8 cellular contexts compared by ENCODE assay signal in the genomic region with DNA sequence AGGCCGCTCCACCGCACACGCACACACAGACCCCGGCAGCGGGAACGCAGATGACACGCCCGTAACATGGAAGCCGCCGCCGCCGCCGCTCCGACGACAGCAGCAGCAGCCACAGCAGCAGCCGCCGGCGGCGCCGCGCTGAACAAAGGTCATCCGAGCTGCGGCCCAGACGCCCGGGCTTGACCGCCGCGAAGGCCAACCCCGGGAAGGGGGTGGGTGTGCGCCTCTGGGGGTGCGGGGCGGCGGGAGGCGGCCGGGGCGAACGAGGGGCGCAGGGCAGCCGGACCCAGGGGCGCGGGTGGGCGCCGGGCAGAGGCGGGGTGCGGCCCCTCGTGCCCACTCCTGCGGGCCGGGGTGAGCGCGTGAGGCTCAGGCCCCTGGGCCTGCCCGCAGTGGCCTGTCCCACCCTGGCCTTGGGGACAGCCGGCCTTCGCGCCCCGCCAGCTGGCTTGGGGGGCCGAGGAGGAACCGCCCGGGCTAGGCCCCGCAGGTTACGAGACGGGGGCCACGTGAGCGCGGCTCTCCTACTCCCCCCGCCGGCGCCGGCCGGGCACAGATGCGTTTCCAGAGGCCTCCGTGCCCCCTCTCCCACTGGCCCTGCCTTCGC. TPM values are rescaled to one million over a fixed set of nuclear protein-coding genes. Genes with fewer than 3 reads are reported as not detected.
A peak's percentile ranks its signal among the peaks of the same experiment; 100 is the strongest.
DNase-seq lines count a peak whose midpoint lies in the region; ATAC-seq and TF ChIP-seq lines count a peak whose summit lies in the region.

No MANE protein-coding gene starts in this region.

- no peaks in the 10 kb centered on the region for H3K27me3 ChIP-seq in H7 (ENCODE audit: control insufficient read depth, insufficient read depth, low read length)

- peaks cover 36% of the 10 kb centered on the region for H3K36me3 ChIP-seq in H7 (replicated peaks; ENCODE audit: control insufficient read depth, insufficient read depth, low read length)

- H3K4me3 ChIP-seq in H7 (ENCODE audit: insufficient read depth, low read depth, low read length): peak overlapping the region; percentile 54

- ATAC-seq in SK-N-SH treated with all-trans-retinoic acid at 6 μM for 48 hours: peak; percentile 33

- DNase-seq in COR-L47 (lab: John Stamatoyannopoulos, UW): peak; percentile 63
- DNase-seq in H7: peak; percentile 83
- peak; percentile 15 for DNase-seq in central memory CD4-positive, alpha-beta T cell
- peak; percentile 50 for DNase-seq in kidney tubule cell (ENCODE audit: low spot score)
- DNase-seq in stimulated activated CD4-positive, alpha-beta T cell treated with anti-CD3 and anti-CD28 coated beads, Interleukin-2, amount 100 ng/mL, for 24 hours: peak; percentile 26 to 47
- DNase-seq in Kasumi-1 (lab: John Stamatoyannopoulos, UW): no peak
- no peak for DNase-seq in NCI-H1436 treated with DMSO at 0.1 percent for 48 hours (lab: John Stamatoyannopoulos, UW)

TF ChIP-seq in SK-N-SH treated with all-trans-retinoic acid at 6 μM for 48 hours, 23 proteins besides CTCF, POLR2A, EP300 and RAD21:
- TF ChIP-seq BACH2 (CRISPR knock-in tag; IDR thresholded peaks at IDR 0.05; ENCODE audit: borderline replicate concordance): no peak
- TF ChIP-seq CSDC2 (CRISPR knock-in tag; IDR thresholded peaks at IDR 0.05): 0 out of 2 replicates have a peak, but pooled peaks have one; percentile 65
- TF ChIP-seq, protein P1, sequence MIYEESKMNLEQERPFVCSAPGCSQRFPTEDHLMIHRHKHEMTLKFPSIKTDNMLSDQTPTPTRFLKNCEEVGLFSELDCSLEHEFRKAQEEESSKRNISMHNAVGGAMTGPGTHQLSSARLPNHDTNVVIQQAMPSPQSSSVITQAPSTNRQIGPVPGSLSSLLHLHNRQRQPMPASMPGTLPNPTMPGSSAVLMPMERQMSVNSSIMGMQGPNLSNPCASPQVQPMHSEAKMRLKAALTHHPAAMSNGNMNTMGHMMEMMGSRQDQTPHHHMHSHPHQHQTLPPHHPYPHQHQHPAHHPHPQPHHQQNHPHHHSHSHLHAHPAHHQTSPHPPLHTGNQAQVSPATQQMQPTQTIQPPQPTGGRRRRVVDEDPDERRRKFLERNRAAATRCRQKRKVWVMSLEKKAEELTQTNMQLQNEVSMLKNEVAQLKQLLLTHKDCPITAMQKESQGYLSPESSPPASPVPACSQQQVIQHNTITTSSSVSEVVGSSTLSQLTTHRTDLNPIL (CRISPR knock-in tag; IDR thresholded peaks at IDR 0.05; ENCODE audit: low read depth): no peak
- TF ChIP-seq, protein P2, sequence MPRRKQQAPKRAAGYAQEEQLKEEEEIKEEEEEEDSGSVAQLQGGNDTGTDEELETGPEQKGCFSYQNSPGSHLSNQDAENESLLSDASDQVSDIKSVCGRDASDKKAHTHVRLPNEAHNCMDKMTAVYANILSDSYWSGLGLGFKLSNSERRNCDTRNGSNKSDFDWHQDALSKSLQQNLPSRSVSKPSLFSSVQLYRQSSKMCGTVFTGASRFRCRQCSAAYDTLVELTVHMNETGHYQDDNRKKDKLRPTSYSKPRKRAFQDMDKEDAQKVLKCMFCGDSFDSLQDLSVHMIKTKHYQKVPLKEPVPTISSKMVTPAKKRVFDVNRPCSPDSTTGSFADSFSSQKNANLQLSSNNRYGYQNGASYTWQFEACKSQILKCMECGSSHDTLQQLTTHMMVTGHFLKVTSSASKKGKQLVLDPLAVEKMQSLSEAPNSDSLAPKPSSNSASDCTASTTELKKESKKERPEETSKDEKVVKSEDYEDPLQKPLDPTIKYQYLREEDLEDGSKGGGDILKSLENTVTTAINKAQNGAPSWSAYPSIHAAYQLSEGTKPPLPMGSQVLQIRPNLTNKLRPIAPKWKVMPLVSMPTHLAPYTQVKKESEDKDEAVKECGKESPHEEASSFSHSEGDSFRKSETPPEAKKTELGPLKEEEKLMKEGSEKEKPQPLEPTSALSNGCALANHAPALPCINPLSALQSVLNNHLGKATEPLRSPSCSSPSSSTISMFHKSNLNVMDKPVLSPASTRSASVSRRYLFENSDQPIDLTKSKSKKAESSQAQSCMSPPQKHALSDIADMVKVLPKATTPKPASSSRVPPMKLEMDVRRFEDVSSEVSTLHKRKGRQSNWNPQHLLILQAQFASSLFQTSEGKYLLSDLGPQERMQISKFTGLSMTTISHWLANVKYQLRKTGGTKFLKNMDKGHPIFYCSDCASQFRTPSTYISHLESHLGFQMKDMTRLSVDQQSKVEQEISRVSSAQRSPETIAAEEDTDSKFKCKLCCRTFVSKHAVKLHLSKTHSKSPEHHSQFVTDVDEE (CRISPR knock-in tag; IDR thresholded peaks at IDR 0.05): 0 out of 2 replicates have a peak, but pooled peaks have one; percentile 28

RNA-seq across cellular contexts. Expression of a gene that starts 1.0 kb away (rescaled TPM):
- total RNA-seq in H7 (2014; rRNA removed; shearing (Covaris generic)): 71.6 and 111 TPM in 2 replicates

Comparison
In these comparisons a context has a peak if more than half of its experiments do, and no peak if none do; other contexts are left out.
1. DNase-seq: peak in COR-L47 (single experiment), H7 (single experiment), central memory CD4-positive, alpha-beta T cell (single experiment), kidney tubule cell (single experiment) and stimulated activated CD4-positive, alpha-beta T cell treated with anti-CD3 and anti-CD28 coated beads, Interleukin-2, amount 100 ng/mL, for 24 hours (2 of 2); none in Kasumi-1 (0 of 2) and NCI-H1436 treated with DMSO at 0.1 percent for 48 hours (single experiment).